ENCODE assay signal across 1 cellular context in the genomic region with DNA sequence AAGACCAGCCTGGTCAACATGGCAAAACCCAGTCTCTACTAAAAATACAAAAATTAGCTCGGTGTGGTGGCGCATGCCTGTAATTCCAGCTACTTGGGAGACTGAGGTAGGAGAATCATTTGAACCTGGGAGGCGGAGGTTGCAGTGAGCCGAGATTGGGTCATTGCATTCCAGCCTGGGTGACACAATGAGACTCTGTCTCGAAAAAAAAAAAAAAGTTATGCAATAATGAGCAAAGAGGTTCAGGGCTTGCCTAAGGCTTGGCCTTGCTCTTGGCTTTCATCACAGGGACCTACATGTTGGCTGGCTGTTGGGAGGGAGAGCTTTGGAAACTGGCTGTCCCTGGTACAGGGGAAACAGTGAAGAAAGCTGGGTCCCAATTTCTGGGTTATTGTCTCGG.
A peak's percentile ranks its signal among the peaks of the same experiment; 100 is the strongest.
TF ChIP-seq lines count a peak whose summit lies in the region.

No MANE protein-coding gene starts in this region.

TF ChIP-seq in HepG2, 621 proteins besides CTCF, POLR2A, EP300 and RAD21 (continued from another document and continues in another):
- TF ChIP-seq, protein P1, sequence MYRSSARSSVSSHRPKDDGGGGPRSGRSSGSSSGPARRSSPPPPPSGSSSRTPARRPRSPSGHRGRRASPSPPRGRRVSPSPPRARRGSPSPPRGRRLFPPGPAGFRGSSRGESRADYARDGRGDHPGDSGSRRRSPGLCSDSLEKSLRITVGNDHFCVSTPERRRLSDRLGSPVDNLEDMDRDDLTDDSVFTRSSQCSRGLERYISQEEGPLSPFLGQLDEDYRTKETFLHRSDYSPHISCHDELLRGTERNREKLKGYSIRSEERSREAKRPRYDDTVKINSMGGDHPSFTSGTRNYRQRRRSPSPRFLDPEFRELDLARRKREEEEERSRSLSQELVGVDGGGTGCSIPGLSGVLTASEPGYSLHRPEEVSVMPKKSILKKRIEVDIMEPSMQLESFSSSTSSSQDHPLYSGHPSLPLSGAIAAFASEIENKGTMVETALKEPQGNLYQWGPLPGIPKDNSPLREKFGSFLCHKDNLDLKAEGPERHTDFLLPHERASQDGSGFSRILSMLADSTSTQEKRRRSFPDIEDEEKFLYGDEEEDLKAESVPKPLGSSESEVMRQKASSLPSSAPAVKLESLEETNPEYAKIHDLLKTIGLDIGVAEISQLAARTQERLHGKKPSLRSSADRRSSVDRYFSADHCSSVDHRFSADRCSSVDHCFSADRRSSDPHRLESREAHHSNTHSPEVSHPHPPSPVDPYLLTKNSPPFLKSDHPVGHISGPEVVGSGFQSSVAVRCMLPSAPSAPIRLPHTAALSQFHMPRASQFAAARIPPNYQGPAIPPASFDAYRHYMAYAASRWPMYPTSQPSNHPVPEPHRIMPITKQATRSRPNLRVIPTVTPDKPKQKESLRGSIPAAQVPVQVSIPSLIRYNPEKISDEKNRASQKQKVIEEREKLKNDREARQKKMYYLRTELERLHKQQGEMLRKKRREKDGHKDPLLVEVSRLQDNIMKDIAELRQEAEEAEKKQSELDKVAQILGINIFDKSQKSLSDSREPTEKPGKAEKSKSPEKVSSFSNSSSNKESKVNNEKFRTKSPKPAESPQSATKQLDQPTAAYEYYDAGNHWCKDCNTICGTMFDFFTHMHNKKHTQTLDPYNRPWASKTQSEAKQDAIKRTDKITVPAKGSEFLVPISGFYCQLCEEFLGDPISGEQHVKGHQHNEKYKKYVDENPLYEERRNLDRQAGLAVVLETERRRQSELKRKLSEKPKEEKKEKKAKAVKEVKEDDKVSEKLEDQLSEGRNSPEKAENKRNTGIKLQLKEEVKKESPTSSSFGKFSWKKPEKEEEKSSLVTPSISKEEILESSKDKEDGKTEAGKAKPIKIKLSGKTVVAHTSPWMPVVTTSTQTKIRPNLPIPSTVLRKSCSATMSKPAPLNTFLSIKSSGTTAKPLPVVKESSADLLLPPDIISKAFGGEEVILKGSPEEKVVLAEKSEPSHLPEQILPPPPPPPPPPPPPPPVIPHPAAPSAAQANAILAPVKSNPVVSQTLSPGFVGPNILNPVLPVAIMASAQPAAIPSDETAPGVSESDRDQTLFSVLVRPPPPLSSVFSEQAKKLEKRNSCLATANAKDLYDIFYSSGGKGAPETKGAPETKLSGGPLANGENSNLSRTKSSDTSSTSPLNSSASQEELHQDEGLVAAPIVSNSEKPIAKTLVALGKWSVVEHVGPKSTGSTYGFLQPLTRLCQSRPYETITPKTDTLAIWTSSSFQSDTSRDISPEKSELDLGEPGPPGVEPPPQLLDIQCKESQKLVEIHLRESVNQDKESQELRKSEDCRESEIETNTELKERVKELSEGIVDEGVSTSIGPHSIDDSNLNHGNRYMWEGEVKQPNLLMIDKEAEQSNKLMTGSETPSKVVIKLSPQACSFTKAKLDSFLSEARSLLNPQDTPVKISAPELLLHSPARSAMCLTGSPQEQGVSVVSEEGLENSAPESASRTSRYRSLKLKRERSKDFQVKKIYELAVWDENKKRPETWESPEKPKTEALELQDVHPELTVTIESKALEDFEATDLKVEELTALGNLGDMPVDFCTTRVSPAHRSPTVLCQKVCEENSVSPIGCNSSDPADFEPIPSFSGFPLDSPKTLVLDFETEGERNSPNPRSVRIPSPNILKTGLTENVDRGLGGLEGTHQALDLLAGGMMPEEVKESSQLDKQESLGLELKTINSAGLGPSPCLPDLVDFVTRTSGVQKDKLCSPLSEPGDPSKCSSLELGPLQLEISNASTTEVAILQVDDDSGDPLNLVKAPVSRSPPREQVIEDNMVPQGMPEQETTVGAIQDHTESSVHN (CRISPR knock-in tag; IDR thresholded peaks at IDR 0.05) = peak; percentile 47; the same call in 1 of the 2 replicates
- TF ChIP-seq SMAD3 (CRISPR knock-in tag; IDR thresholded peaks at IDR 0.05) = peak; percentile 83
- peak; percentile 56; the same call in 1 of the 2 replicates for TF ChIP-seq ZNF605 (CRISPR knock-in tag; IDR thresholded peaks at IDR 0.05)
- peak; percentile 61; the same call in 1 of the 2 replicates for TF ChIP-seq ZNF564 (CRISPR knock-in tag; IDR thresholded peaks at IDR 0.05)
- peak; percentile 93 for TF ChIP-seq ZBTB3 (CRISPR knock-in tag; IDR thresholded peaks at IDR 0.05; ENCODE audit: borderline replicate concordance, low read depth)
- peak; percentile 93 for TF ChIP-seq TARDBP (CRISPR knock-in tag; IDR thresholded peaks at IDR 0.05)
- peak; percentile 81; the same call in 1 of the 2 replicates for TF ChIP-seq ZNF792 (CRISPR knock-in tag; IDR thresholded peaks at IDR 0.05)
- TF ChIP-seq SIX1 (CRISPR knock-in tag; IDR thresholded peaks at IDR 0.05; ENCODE audit: borderline replicate concordance) = peak; percentile 82
- peak; percentile 85 for TF ChIP-seq DPF2 (CRISPR knock-in tag; IDR thresholded peaks at IDR 0.05; ENCODE audit: borderline replicate concordance, low read depth)
- peak; percentile 99 for TF ChIP-seq TBL1XR1 (IDR thresholded peaks at IDR 0.05; ENCODE audit: borderline replicate concordance, low read length, partially characterized antibody)
- TF ChIP-seq RXRA (CRISPR knock-in tag; IDR thresholded peaks at IDR 0.05) = peak; percentile 84; the same call in 1 of the 2 replicates
- peak; percentile 92 for TF ChIP-seq ZKSCAN8 (CRISPR knock-in tag; IDR thresholded peaks at IDR 0.05; ENCODE audit: borderline replicate concordance)
- peak; percentile 83; the same call in 1 of the 2 replicates for TF ChIP-seq PITX1 (CRISPR knock-in tag; IDR thresholded peaks at IDR 0.05)
- TF ChIP-seq MYC (CRISPR knock-in tag; IDR thresholded peaks at IDR 0.05; ENCODE audit: borderline replicate concordance) = 0 out of 2 replicates have a peak, but pooled peaks have one; percentile 27
- peak; percentile 69; the same call in 1 of the 2 replicates for TF ChIP-seq TSC22D2 (CRISPR knock-in tag; IDR thresholded peaks at IDR 0.05; ENCODE audit: borderline replicate concordance)
- peak; percentile 77; the same call in 1 of the 2 replicates for TF ChIP-seq ZFP36L1 (CRISPR knock-in tag; IDR thresholded peaks at IDR 0.05)
- TF ChIP-seq, protein P2, sequence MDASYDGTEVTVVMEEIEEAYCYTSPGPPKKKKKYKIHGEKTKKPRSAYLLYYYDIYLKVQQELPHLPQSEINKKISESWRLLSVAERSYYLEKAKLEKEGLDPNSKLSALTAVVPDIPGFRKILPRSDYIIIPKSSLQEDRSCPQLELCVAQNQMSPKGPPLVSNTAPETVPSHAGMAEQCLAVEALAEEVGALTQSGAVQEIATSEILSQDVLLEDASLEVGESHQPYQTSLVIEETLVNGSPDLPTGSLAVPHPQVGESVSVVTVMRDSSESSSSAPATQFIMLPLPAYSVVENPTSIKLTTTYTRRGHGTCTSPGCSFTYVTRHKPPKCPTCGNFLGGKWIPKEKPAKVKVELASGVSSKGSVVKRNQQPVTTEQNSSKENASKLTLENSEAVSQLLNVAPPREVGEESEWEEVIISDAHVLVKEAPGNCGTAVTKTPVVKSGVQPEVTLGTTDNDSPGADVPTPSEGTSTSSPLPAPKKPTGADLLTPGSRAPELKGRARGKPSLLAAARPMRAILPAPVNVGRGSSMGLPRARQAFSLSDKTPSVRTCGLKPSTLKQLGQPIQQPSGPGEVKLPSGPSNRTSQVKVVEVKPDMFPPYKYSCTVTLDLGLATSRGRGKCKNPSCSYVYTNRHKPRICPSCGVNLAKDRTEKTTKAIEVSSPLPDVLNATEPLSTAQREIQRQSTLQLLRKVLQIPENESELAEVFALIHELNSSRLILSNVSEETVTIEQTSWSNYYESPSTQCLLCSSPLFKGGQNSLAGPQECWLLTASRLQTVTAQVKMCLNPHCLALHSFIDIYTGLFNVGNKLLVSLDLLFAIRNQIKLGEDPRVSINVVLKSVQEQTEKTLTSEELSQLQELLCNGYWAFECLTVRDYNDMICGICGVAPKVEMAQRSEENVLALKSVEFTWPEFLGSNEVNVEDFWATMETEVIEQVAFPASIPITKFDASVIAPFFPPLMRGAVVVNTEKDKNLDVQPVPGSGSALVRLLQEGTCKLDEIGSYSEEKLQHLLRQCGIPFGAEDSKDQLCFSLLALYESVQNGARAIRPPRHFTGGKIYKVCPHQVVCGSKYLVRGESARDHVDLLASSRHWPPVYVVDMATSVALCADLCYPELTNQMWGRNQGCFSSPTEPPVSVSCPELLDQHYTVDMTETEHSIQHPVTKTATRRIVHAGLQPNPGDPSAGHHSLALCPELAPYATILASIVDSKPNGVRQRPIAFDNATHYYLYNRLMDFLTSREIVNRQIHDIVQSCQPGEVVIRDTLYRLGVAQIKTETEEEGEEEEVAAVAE (CRISPR knock-in tag; IDR thresholded peaks at IDR 0.05; ENCODE audit: borderline replicate concordance) = peak; percentile 82; the same call in 1 of the 2 replicates
- TF ChIP-seq ELF1 (CRISPR knock-in tag; IDR thresholded peaks at IDR 0.05) = peak; percentile 42
- TF ChIP-seq, protein P3, sequence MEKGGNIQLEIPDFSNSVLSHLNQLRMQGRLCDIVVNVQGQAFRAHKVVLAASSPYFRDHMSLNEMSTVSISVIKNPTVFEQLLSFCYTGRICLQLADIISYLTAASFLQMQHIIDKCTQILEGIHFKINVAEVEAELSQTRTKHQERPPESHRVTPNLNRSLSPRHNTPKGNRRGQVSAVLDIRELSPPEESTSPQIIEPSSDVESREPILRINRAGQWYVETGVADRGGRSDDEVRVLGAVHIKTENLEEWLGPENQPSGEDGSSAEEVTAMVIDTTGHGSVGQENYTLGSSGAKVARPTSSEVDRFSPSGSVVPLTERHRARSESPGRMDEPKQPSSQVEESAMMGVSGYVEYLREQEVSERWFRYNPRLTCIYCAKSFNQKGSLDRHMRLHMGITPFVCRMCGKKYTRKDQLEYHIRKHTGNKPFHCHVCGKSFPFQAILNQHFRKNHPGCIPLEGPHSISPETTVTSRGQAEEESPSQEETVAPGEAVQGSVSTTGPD (CRISPR knock-in tag; IDR thresholded peaks at IDR 0.05) = 0 out of 2 replicates have a peak, but pooled peaks have one; percentile 58
- peak; percentile 77 for TF ChIP-seq NR2F2 (IDR thresholded peaks at IDR 0.05; ENCODE audit: borderline replicate concordance, low read depth)
- TF ChIP-seq NAIF1 (CRISPR knock-in tag; IDR thresholded peaks at IDR 0.05; ENCODE audit: borderline replicate concordance) = peak; percentile 76; the same call in 1 of the 2 replicates
- TF ChIP-seq GABPB1 (CRISPR knock-in tag; IDR thresholded peaks at IDR 0.05) = peak; percentile 38
- TF ChIP-seq ETV5 (CRISPR knock-in tag; IDR thresholded peaks at IDR 0.05; ENCODE audit: borderline replicate concordance) = peak; percentile 60; the same call in 1 of the 2 replicates
- TF ChIP-seq ZSCAN31 (CRISPR knock-in tag; IDR thresholded peaks at IDR 0.05; ENCODE audit: low read depth) = peak; percentile 85
- peak; percentile 91; the same call in 1 of the 2 replicates for TF ChIP-seq ZNF136 (CRISPR knock-in tag; IDR thresholded peaks at IDR 0.05; ENCODE audit: low read depth)
- peak; percentile 88 for TF ChIP-seq CBX5 (CRISPR knock-in tag; IDR thresholded peaks at IDR 0.05; ENCODE audit: borderline replicate concordance)
- peak; percentile 60; the same call in 1 of the 2 replicates for TF ChIP-seq ZNF619 (CRISPR knock-in tag; IDR thresholded peaks at IDR 0.05)
- peak; percentile 97 for TF ChIP-seq RXRB (CRISPR knock-in tag; IDR thresholded peaks at IDR 0.05; ENCODE audit: borderline replicate concordance)
- peak; percentile 90; the same call in 1 of the 2 replicates for TF ChIP-seq NCOR1 (IDR thresholded peaks at IDR 0.05; ENCODE audit: borderline replicate concordance, low read length)
- TF ChIP-seq NCOA2 (CRISPR knock-in tag; IDR thresholded peaks at IDR 0.05) = peak; percentile 91
- peak; percentile 82 for TF ChIP-seq FOXJ3 (CRISPR knock-in tag; IDR thresholded peaks at IDR 0.05; ENCODE audit: borderline replicate concordance)
- TF ChIP-seq, protein P4, sequence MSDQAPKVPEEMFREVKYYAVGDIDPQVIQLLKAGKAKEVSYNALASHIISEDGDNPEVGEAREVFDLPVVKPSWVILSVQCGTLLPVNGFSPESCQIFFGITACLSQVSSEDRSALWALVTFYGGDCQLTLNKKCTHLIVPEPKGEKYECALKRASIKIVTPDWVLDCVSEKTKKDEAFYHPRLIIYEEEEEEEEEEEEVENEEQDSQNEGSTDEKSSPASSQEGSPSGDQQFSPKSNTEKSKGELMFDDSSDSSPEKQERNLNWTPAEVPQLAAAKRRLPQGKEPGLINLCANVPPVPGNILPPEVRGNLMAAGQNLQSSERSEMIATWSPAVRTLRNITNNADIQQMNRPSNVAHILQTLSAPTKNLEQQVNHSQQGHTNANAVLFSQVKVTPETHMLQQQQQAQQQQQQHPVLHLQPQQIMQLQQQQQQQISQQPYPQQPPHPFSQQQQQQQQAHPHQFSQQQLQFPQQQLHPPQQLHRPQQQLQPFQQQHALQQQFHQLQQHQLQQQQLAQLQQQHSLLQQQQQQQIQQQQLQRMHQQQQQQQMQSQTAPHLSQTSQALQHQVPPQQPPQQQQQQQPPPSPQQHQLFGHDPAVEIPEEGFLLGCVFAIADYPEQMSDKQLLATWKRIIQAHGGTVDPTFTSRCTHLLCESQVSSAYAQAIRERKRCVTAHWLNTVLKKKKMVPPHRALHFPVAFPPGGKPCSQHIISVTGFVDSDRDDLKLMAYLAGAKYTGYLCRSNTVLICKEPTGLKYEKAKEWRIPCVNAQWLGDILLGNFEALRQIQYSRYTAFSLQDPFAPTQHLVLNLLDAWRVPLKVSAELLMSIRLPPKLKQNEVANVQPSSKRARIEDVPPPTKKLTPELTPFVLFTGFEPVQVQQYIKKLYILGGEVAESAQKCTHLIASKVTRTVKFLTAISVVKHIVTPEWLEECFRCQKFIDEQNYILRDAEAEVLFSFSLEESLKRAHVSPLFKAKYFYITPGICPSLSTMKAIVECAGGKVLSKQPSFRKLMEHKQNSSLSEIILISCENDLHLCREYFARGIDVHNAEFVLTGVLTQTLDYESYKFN (CRISPR knock-in tag; conservative IDR thresholded peaks at IDR 0.05) = peak; percentile 72
- TF ChIP-seq HOXA3 (CRISPR knock-in tag; IDR thresholded peaks at IDR 0.05) = peak; percentile 87
- TF ChIP-seq ZNF567 (CRISPR knock-in tag; IDR thresholded peaks at IDR 0.05; ENCODE audit: borderline replicate concordance) = peak; percentile 89; the same call in 1 of the 2 replicates
- peak; percentile 47; the same call in 1 of the 2 replicates for TF ChIP-seq ZBTB7A (CRISPR knock-in tag; IDR thresholded peaks at IDR 0.05)
- peak; percentile 90 for TF ChIP-seq LCORL (IDR thresholded peaks at IDR 0.05)
- peak; percentile 90 for TF ChIP-seq LCORL (CRISPR knock-in tag; IDR thresholded peaks at IDR 0.05)
- peak; percentile 70; the same call in 1 of the 2 replicates for TF ChIP-seq KMT2A (CRISPR knock-in tag; IDR thresholded peaks at IDR 0.05)
- TF ChIP-seq ZNF33B (CRISPR knock-in tag; IDR thresholded peaks at IDR 0.05) = 0 out of 2 replicates have a peak, but pooled peaks have one; percentile 67
- TF ChIP-seq ZNF816 (CRISPR knock-in tag; IDR thresholded peaks at IDR 0.05; ENCODE audit: borderline replicate concordance) = peak; percentile 87; the same call in 1 of the 2 replicates
- TF ChIP-seq CBFB (CRISPR knock-in tag; IDR thresholded peaks at IDR 0.05) = 0 out of 2 replicates have a peak, but pooled peaks have one; percentile 72
